Comparison of ENCODE assay signal across 14 cellular contexts in genomic region chr18:57429607-57430165, GRCh38. TPM values are rescaled to one million over a fixed set of nuclear protein-coding genes. Genes with fewer than 3 reads are reported as not detected.
DNase-seq lines count a peak whose midpoint lies in the region; ATAC-seq lines count a peak whose summit lies in the region.
"Had no signal": no experiment of that assay in that cellular context is flagged by ENCODE, and none has a peak within 500 bp of the region (broad histone marks: within the 10 kb centered on the region; RNA-seq: fewer than 3 reads in every experiment).

No MANE protein-coding gene starts in this region.

- H3K4me3 ChIP-seq in iPS-15b (ENCODE audit: low read depth, low read length): peak overlapping the region; percentile 45
- H3K4me3 ChIP-seq: K562, ovary had no signal

- peaks cover 10% of the 10 kb centered on the region for H3K9me3 Mint-ChIP-seq in activated naive CD4-positive, alpha-beta T cell treated with anti-CD3 and anti-CD28 coated beads for 36 hours
- H3K9me3 Mint-ChIP-seq in T-helper 2 cell treated with Interferon-gamma antibody and Interleukin-4, amounts not matched to agents 5 μg/mL and 100 μg/mL, for 36 hours: peaks cover 6% of the 10 kb centered on the region
- peaks cover 2 to 9% of the 10 kb centered on the region in 2 donors for H3K9me3 Mint-ChIP-seq in stimulated activated naive B cell treated with anti-CD40 and anti-IgM and Interleukin-4, amounts not matched to agents 10 μg/mL and 1 μg/mL and 100 μg/mL, for 72 hours

- H3K36me3 Mint-ChIP-seq in activated naive CD4-positive, alpha-beta T cell treated with anti-CD3 and anti-CD28 coated beads for 36 hours (ENCODE audit: low read depth): peaks cover 5% of the 10 kb centered on the region
- H3K36me3 Mint-ChIP-seq in T-helper 2 cell treated with Interferon-gamma antibody and Interleukin-4, amounts not matched to agents 5 μg/mL and 100 μg/mL, for 36 hours (ENCODE audit: low read depth): peaks cover 2% of the 10 kb centered on the region
- peaks cover 1 to 7% of the 10 kb centered on the region in 2 donors for H3K36me3 Mint-ChIP-seq in stimulated activated naive B cell treated with anti-CD40 and anti-IgM and Interleukin-4, amounts not matched to agents 10 μg/mL and 1 μg/mL and 100 μg/mL, for 72 hours

- peaks cover 77% of the 10 kb centered on the region for H3K27me3 Mint-ChIP-seq in activated naive CD4-positive, alpha-beta T cell treated with anti-CD3 and anti-CD28 coated beads for 36 hours (ENCODE audit: low read depth)
- peaks cover 74% of the 10 kb centered on the region for H3K27me3 Mint-ChIP-seq in T-helper 2 cell treated with Interferon-gamma antibody and Interleukin-4, amounts not matched to agents 5 μg/mL and 100 μg/mL, for 36 hours (ENCODE audit: low read depth)
- peaks cover 52 to 70% of the 10 kb centered on the region in 2 donors for H3K27me3 Mint-ChIP-seq in stimulated activated naive B cell treated with anti-CD40 and anti-IgM and Interleukin-4, amounts not matched to agents 10 μg/mL and 1 μg/mL and 100 μg/mL, for 72 hours

- no peak overlapping the region for H3K4me3 Mint-ChIP-seq in activated naive CD4-positive, alpha-beta T cell treated with anti-CD3 and anti-CD28 coated beads for 36 hours
- H3K4me3 Mint-ChIP-seq in T-helper 2 cell treated with Interferon-gamma antibody and Interleukin-4, amounts not matched to agents 5 μg/mL and 100 μg/mL, for 36 hours: peak overlapping the region; percentile 34
- no peak overlapping the region for H3K4me3 Mint-ChIP-seq in stimulated activated naive B cell treated with anti-CD40 and anti-IgM and Interleukin-4, amounts not matched to agents 10 μg/mL and 1 μg/mL and 100 μg/mL, for 72 hours

- H3K36me3 ChIP-seq in iPS-15b (ENCODE audit: control insufficient read depth, insufficient read depth, low read length): no peaks in the 10 kb centered on the region
- H3K36me3 ChIP-seq: ovary had no signal

- H3K9ac ChIP-seq in iPS-15b (ENCODE audit: low read depth, low read length): no peak overlapping the region

- H3K4me1 Mint-ChIP-seq in activated naive CD4-positive, alpha-beta T cell treated with anti-CD3 and anti-CD28 coated beads for 36 hours (ENCODE audit: low read depth): peaks cover 25% of the 10 kb centered on the region
- H3K4me1 Mint-ChIP-seq in T-helper 2 cell treated with Interferon-gamma antibody and Interleukin-4, amounts not matched to agents 5 μg/mL and 100 μg/mL, for 36 hours (ENCODE audit: low read depth): peaks cover 6% of the 10 kb centered on the region
- peaks cover 0 to 20% of the 10 kb centered on the region in 2 donors for H3K4me1 Mint-ChIP-seq in stimulated activated naive B cell treated with anti-CD40 and anti-IgM and Interleukin-4, amounts not matched to agents 10 μg/mL and 1 μg/mL and 100 μg/mL, for 72 hours

- H3K9me3 ChIP-seq in iPS-15b (ENCODE audit: control insufficient read depth, insufficient read depth, low read length): no peaks in the 10 kb centered on the region

- peaks cover 26% of the 10 kb centered on the region for H3K4me1 ChIP-seq in iPS-15b (ENCODE audit: control insufficient read depth, insufficient read depth, low read length)

- CTCF ChIA-PET in activated naive CD4-positive, alpha-beta T cell treated with anti-CD3 and anti-CD28 coated beads for 36 hours (lab: Charles Lee): interaction anchor here (2.6 kb wide), 1 partner anchor 10 kb away, joined by 11 read pairs; no protein-coding TSS in a partner anchor

- H3K27ac Mint-ChIP-seq in activated naive CD4-positive, alpha-beta T cell treated with anti-CD3 and anti-CD28 coated beads for 36 hours: peak overlapping the region; percentile 8
- peak overlapping the region; percentile 41 for H3K27ac Mint-ChIP-seq in T-helper 2 cell treated with Interferon-gamma antibody and Interleukin-4, amounts not matched to agents 5 μg/mL and 100 μg/mL, for 36 hours
- peak overlapping the region; percentile 87 for H3K27ac Mint-ChIP-seq in stimulated activated naive B cell treated with anti-CD40 and anti-IgM and Interleukin-4, amounts not matched to agents 10 μg/mL and 1 μg/mL and 100 μg/mL, for 72 hours

- intact Hi-C loops in activated naive CD4-positive, alpha-beta T cell treated with anti-CD3 and anti-CD28 coated beads for 36 hours (cut with micrococcal nuclease): loop anchor here (1.0 to 5.0 kb wide), 3 partner anchors 9 to 1843 kb away; partner anchors contain the start of gene RAX

- peaks cover 95% of the 10 kb centered on the region for H3K27me3 ChIP-seq in iPS-15b (ENCODE audit: control insufficient read depth, insufficient read depth, low read length)

- ATAC-seq in stimulated activated naive B cell treated with anti-CD40 and anti-IgM and Interleukin-4, amounts not matched to agents 10 μg/mL and 1 μg/mL and 100 μg/mL, for 72 hours (replicated peaks): no peak
- ATAC-seq in HG02678 (IDR thresholded peaks at IDR 0.05; ENCODE audit: unreplicated experiment) (no peak), GM21367 (IDR thresholded peaks at IDR 0.05; ENCODE audit: unreplicated experiment) (no peak)
- ATAC-seq: K562, left cardiac atrium had no signal

- DNase-seq in activated naive CD4-positive, alpha-beta T cell treated with anti-CD3 and anti-CD28 coated beads for 36 hours: peak; percentile 46
- DNase-seq in activated naive CD4-positive, alpha-beta T cell treated with Interleukin-2 at 50 U/mL for 16 hours: no peak
- DNase-seq in T-helper 2 cell treated with Interferon-gamma antibody and Interleukin-4, amounts not matched to agents 5 μg/mL and 100 μg/mL, for 36 hours (ENCODE audit: low spot score): no peak
- no peak for DNase-seq in stimulated activated naive B cell treated with anti-CD40 and anti-IgM and Interleukin-4, amounts not matched to agents 10 μg/mL and 1 μg/mL and 100 μg/mL, for 72 hours
- DNase-seq in hippocampal formation (lab: John Stamatoyannopoulos, UW): no peak
- DNase-seq: cerebellar nuclear complex, GOT3, left cardiac atrium, ovary had no signal

RNA-seq across cellular contexts. Expression of gene ONECUT2, which starts 5.5 kb away (rescaled TPM):
- total RNA-seq in activated naive CD4-positive, alpha-beta T cell treated with anti-CD3 and anti-CD28 coated beads for 36 hours: not detected
- total RNA-seq: OCI-LY7 had no signal

Comparison
In these comparisons a context has a peak if more than half of its experiments do, and no peak if none do; other contexts are left out.
1. H3K27ac Mint-ChIP-seq: peak in every context shown above with its lines; median percentile 87 in stimulated activated naive B cell treated with anti-CD40 and anti-IgM and Interleukin-4, amounts not matched to agents 10 μg/mL and 1 μg/mL and 100 μg/mL, for 72 hours; 41 in T-helper 2 cell treated with Interferon-gamma antibody and Interleukin-4, amounts not matched to agents 5 μg/mL and 100 μg/mL, for 36 hours; 8 in activated naive CD4-positive, alpha-beta T cell treated with anti-CD3 and anti-CD28 coated beads for 36 hours.